Comparison of ENCODE assay signal across 11 cellular contexts in the genomic region with DNA sequence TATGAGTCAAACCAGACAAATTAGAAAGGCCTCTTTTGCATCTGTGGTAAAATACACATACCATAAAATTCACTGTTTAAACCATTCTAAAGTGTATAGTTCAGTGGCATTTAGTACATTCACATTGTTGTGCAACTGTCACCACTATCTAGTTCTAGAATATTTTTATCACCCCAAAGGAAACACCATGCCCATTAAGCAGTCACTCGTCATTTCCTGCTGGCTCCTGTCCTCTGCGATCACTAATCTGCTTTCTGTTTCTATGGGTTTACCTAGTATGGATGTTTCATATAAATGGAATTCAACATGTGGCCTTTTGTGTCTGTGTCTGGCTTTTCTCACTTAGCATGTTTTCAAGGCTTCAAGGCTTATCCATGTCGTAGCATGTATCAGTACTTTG.
DNase-seq lines count a peak whose midpoint lies in the region; ATAC-seq and TF ChIP-seq lines count a peak whose summit lies in the region.
"Had no signal": no experiment of that assay in that cellular context is flagged by ENCODE, and none has a peak within 500 bp of the region (broad histone marks: within the 10 kb centered on the region; RNA-seq: fewer than 3 reads in every experiment).

No MANE protein-coding gene starts in this region.

- POLR2A ChIA-PET in IMR-90 (lab: Charles Lee; ENCODE audit: unreplicated experiment): no interaction called here

- H4K91ac ChIP-seq in IMR-90 (ENCODE audit: insufficient read depth, low read depth, low read length): no peak overlapping the region

- H3K27ac ChIP-seq in IMR-90 (ENCODE audit: insufficient read depth, low read length) (peak overlapping the region; percentile 2; the same call in 1 of the 2 replicates), dorsolateral prefrontal cortex (no peak overlapping the region)
- H3K27ac ChIP-seq: right atrium auricular region had no signal

- no peaks in the 10 kb centered on the region for H3K79me1 ChIP-seq in IMR-90 (ENCODE audit: low read depth in 1 of 2, low read length in 2 of 2)

- WGBS in IMR-90 (ENCODE audit: extremely low coverage in 2 of 2, insufficient read length in 1 of 2), 2 experiments: no CpG with 5 or more reads among the region's 3 CpGs

- BruUV-seq in IMR-90 (replicated peaks; lab: Mats Ljungman, UMichigan): no TSS peak

- H3K9me3 ChIP-seq in IMR-90 (ENCODE audit: control insufficient read depth, insufficient read depth, low read length) (no peaks in the 10 kb centered on the region), HAP-1 (no peaks in the 10 kb centered on the region)
- H3K9me3 ChIP-seq: right atrium auricular region had no signal

- H3K23ac ChIP-seq in IMR-90 (ENCODE audit: low read depth, low read length): no peak overlapping the region

- H3K9me1 ChIP-seq in IMR-90 (ENCODE audit: insufficient read depth, low read length): 0 out of 2 replicates have a peak, but pooled peaks cover 6% of the 10 kb centered on the region

- peak overlapping the region; percentile 94 for H2BK5ac ChIP-seq in IMR-90 (ENCODE audit: low read depth, low read length, poor library complexity, severe bottlenecking)

- dilution Hi-C loops in IMR-90 (cut with HindIII; ENCODE audit: low sequenced_read_pairs, unreplicated experiment): no loop called here

- H3K4me3 ChIP-seq in IMR-90 (ENCODE audit: insufficient read depth, low read depth, low read length) (no peak overlapping the region), dorsolateral prefrontal cortex (no peak overlapping the region), HAP-1 (no peak overlapping the region)
- H3K4me3 ChIP-seq: right atrium auricular region had no signal

- DNase-seq in IMR-90: peak; percentile 85
- peak; percentile 96 for DNase-seq in amniotic epithelial cell (ENCODE audit: low read depth)
- no peak for DNase-seq in natural killer cell
- DNase-seq in NCI-H1930 (lab: John Stamatoyannopoulos, UW): no peak
- DNase-seq in dorsolateral prefrontal cortex: no peak
- DNase-seq in DMS53 treated with DMSO at 0.1 percent for 48 hours (lab: John Stamatoyannopoulos, UW; ENCODE audit: unreplicated experiment): no peak
- no peak for DNase-seq in HAP-1 (ENCODE audit: low spot score in 2 of 2)
- DNase-seq: activated CD8-positive, alpha-beta memory T cell treated with anti-CD3 and anti-CD28 coated beads, Interleukin-2, amount 50 U/mL, for 4 hours; kidney had no signal

- H3K4me1 ChIP-seq in IMR-90 (ENCODE audit: control insufficient read depth, insufficient read depth, low read length) (peaks cover 6% of the 10 kb centered on the region), HAP-1 (no peaks in the 10 kb centered on the region)
- H3K4me1 ChIP-seq: right atrium auricular region had no signal

- TF ChIP-seq CTCF in IMR-90 (conservative IDR thresholded peaks at IDR 0.05; ENCODE audit: low read depth, low read length) (no peak), natural killer cell (IDR thresholded peaks at IDR 0.05) (no peak), dorsolateral prefrontal cortex (IDR thresholded peaks at IDR 0.05 in 54 of 56, conservative IDR thresholded peaks at IDR 0.05 in 2 of 56; ENCODE audit: low read depth in 1 of 56, partially characterized antibody in 56 of 56) (no peak)

- in situ Hi-C loops in IMR-90 (cut with MboI; ENCODE audit: low sequenced_read_pairs) (no loop called here), HAP-1 (cut with MboI; ENCODE audit: low sequenced_read_pairs) (no loop called here)

- H2BK15ac ChIP-seq in IMR-90 (ENCODE audit: low read depth, low read length): no peak overlapping the region

- no peaks in the 10 kb centered on the region for H3K36me3 Mint-ChIP-seq in natural killer cell

- H3K27me3 ChIP-seq in IMR-90 (ENCODE audit: control insufficient read depth, insufficient read depth, low read length) (no peaks in the 10 kb centered on the region), dorsolateral prefrontal cortex (no peaks in the 10 kb centered on the region), HAP-1 (ENCODE audit: low read depth) (no peaks in the 10 kb centered on the region)
- H3K27me3 ChIP-seq: right atrium auricular region had no signal

- no peak for TF ChIP-seq POLR2A in IMR-90 (IDR thresholded peaks at IDR 0.05; ENCODE audit: low read depth, low read length)

- H3K4me3 Mint-ChIP-seq in natural killer cell: no peak overlapping the region

- no peak overlapping the region; the same call in 1 of the 2 replicates for H3K4me2 ChIP-seq in IMR-90 (ENCODE audit: low read depth, low read length)

- no peak overlapping the region; the same call in 1 of the 2 replicates for H3K18ac ChIP-seq in IMR-90 (ENCODE audit: low read depth, low read length)

- TF ChIP-seq RAD21 in IMR-90 (IDR thresholded peaks at IDR 0.05; ENCODE audit: low read length): no peak

- H3K14ac ChIP-seq in IMR-90 (replicated peaks; ENCODE audit: low read depth, low read length): no peak overlapping the region

- H4K8ac ChIP-seq in IMR-90 (ENCODE audit: low read depth in 2 of 2, low read length in 2 of 2): peak overlapping the region in 1 of 2 experiments; percentile 33; a peak in 2 of 4 replicates

- H3K56ac ChIP-seq in IMR-90 (ENCODE audit: extremely low read depth, insufficient read depth, low read length): no peak overlapping the region

- no peak overlapping the region for H2BK20ac ChIP-seq in IMR-90 (ENCODE audit: low read depth, low read length)

- peak overlapping the region; percentile 41; the same call in 1 of the 2 replicates for H2BK120ac ChIP-seq in IMR-90 (ENCODE audit: low read depth, low read length)

- peaks cover 5 to 9% of the 10 kb centered on the region in 2 donors for H3K4me1 Mint-ChIP-seq in natural killer cell

- H3K27ac Mint-ChIP-seq in natural killer cell: no peak overlapping the region

- H4K5ac ChIP-seq in IMR-90 (ENCODE audit: low read depth, low read length): no peak overlapping the region; the same call in 1 of the 2 replicates

- H3K36me3 ChIP-seq in IMR-90 (ENCODE audit: control insufficient read depth, insufficient read depth, low read length) (no peaks in the 10 kb centered on the region), HAP-1 (replicated peaks) (no peaks in the 10 kb centered on the region)
- H3K36me3 ChIP-seq: right atrium auricular region had no signal

- intact Hi-C loops in IMR-90 (cut with micrococcal nuclease): no loop called here
- intact Hi-C loops in natural killer cell (cut with micrococcal nuclease): no loop called here
- intact Hi-C loops in dorsolateral prefrontal cortex (cut with DNase I): no loop called here

- no peak overlapping the region for H2AK5ac ChIP-seq in IMR-90 (ENCODE audit: low read depth, low read length)

- no peaks in the 10 kb centered on the region for H4K20me1 ChIP-seq in IMR-90 (ENCODE audit: insufficient read depth, low read length)

- CTCF ChIA-PET in IMR-90 (lab: Yijun Ruan, JAX): no interaction called here

- ATAC-seq in GM18907 (IDR thresholded peaks at IDR 0.05; ENCODE audit: unreplicated experiment) (peak; percentile 46), IMR-90 (ENCODE audit: low read depth) (peak; percentile 91), natural killer cell (peak; percentile 46 to 82 (median 71))

- no peak overlapping the region for H2AK9ac ChIP-seq in IMR-90 (replicated peaks; ENCODE audit: low read depth, low read length, poor library complexity)

- no peaks in the 10 kb centered on the region for H3K27me3 Mint-ChIP-seq in natural killer cell (ENCODE audit: low read depth in 2 of 2)

- H3K4ac ChIP-seq in IMR-90 (ENCODE audit: low read depth, low read length): no peak overlapping the region

- peaks cover 5 to 14% of the 10 kb centered on the region in 2 donors for H3K9me3 Mint-ChIP-seq in natural killer cell

- H2AFZ ChIP-seq in IMR-90 (replicated peaks; ENCODE audit: low read length, poor library complexity): no peak overlapping the region

- no peak overlapping the region for H3K9ac ChIP-seq in IMR-90 (ENCODE audit: low read depth, low read length)

TF ChIP-seq in IMR-90, 13 proteins besides CTCF, POLR2A, EP300 and RAD21:
- TF ChIP-seq, protein P1, sequence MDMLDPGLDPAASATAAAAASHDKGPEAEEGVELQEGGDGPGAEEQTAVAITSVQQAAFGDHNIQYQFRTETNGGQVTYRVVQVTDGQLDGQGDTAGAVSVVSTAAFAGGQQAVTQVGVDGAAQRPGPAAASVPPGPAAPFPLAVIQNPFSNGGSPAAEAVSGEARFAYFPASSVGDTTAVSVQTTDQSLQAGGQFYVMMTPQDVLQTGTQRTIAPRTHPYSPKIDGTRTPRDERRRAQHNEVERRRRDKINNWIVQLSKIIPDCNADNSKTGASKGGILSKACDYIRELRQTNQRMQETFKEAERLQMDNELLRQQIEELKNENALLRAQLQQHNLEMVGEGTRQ (IDR thresholded peaks at IDR 0.05; ENCODE audit: low read depth, low read length): no peak
- TF ChIP-seq RFX5 (IDR thresholded peaks at IDR 0.05; ENCODE audit: low read depth, low read length) (no peak), BHLHE40 (IDR thresholded peaks at IDR 0.05; ENCODE audit: low read depth, low read length) (0 out of 2 replicates have a peak, but pooled peaks have one; percentile 45), SMC3 (IDR thresholded peaks at IDR 0.05; ENCODE audit: low read depth, low read length) (no peak), MAZ (IDR thresholded peaks at IDR 0.05; ENCODE audit: borderline replicate concordance, low read depth, low read length) (no peak), NFE2L2 (IDR thresholded peaks at IDR 0.05; ENCODE audit: low read depth, low read length) (no peak), RCOR1 (IDR thresholded peaks at IDR 0.05; ENCODE audit: insufficient replicate concordance, low read length) (no peak), CEBPB (IDR thresholded peaks at IDR 0.05; ENCODE audit: low read depth, low read length) (peak; percentile 91), MAFK (IDR thresholded peaks at IDR 0.05; ENCODE audit: low read depth, low read length) (no peak), MXI1 (IDR thresholded peaks at IDR 0.05; ENCODE audit: borderline replicate concordance, low read depth, low read length) (no peak), FOS (IDR thresholded peaks at IDR 0.05; ENCODE audit: low read depth, low read length) (0 out of 2 replicates have a peak, but pooled peaks have one; percentile 26), CHD1 (IDR thresholded peaks at IDR 0.05; ENCODE audit: low read depth, low read length) (no peak)
- TF ChIP-seq, protein P2, sequence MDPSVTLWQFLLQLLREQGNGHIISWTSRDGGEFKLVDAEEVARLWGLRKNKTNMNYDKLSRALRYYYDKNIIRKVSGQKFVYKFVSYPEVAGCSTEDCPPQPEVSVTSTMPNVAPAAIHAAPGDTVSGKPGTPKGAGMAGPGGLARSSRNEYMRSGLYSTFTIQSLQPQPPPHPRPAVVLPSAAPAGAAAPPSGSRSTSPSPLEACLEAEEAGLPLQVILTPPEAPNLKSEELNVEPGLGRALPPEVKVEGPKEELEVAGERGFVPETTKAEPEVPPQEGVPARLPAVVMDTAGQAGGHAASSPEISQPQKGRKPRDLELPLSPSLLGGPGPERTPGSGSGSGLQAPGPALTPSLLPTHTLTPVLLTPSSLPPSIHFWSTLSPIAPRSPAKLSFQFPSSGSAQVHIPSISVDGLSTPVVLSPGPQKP (IDR thresholded peaks at IDR 0.05; ENCODE audit: borderline replicate concordance, low read depth, low read length): no peak

Comparison
In these comparisons a context has a peak if more than half of its experiments do, and no peak if none do; other contexts are left out.
1. DNase-seq: peak in IMR-90 (single experiment) and amniotic epithelial cell (single experiment); none in natural killer cell (single experiment), NCI-H1930 (0 of 2), dorsolateral prefrontal cortex (0 of 10), DMS53 treated with DMSO at 0.1 percent for 48 hours (single experiment) and HAP-1 (0 of 2).
2. Peak in every context shown above with its lines, with median percentiles within 50 percentile points of each other: ATAC-seq.